ENCODE assay signal across 2 cellular contexts in genomic region chr12:124605150-124605549, GRCh38.
TF ChIP-seq lines count a peak whose summit lies in the region.

No MANE protein-coding gene starts in this region.

TF ChIP-seq in Ishikawa, 13 proteins besides CTCF, POLR2A, EP300 and RAD21:
- no peak for TF ChIP-seq MAX (IDR thresholded peaks at IDR 0.05)
- TF ChIP-seq YY1 (IDR thresholded peaks at IDR 0.05; ENCODE audit: low read depth), result peak; percentile 65

TF ChIP-seq in K562, 482 proteins besides CTCF, POLR2A, EP300 and RAD21:
- TF ChIP-seq SMC3 (conservative IDR thresholded peaks at IDR 0.05; ENCODE audit: insufficient read depth, low read depth, low read length) (0 out of 2 replicates have a peak, but pooled peaks have one; percentile 1), NBN (IDR thresholded peaks at IDR 0.05; ENCODE audit: low read depth) (no peak), YY1 (IDR thresholded peaks at IDR 0.05; ENCODE audit: borderline replicate concordance in 1 of 3, control insufficient read depth in 1 of 3, extremely low read depth in 1 of 3, insufficient read depth in 3 of 3, insufficient read length in 1 of 3, insufficient replicate concordance in 2 of 3, low read depth in 1 of 3, low read length in 2 of 3) (peak; percentile 36 to 96 (median 89)), ZBTB7A (IDR thresholded peaks at IDR 0.05; ENCODE audit: borderline replicate concordance, control insufficient read depth, low read depth, low read length) (0 out of 2 replicates have a peak, but pooled peaks have one; percentile 29), TFAP4 (CRISPR knock-in tag; IDR thresholded peaks at IDR 0.05; ENCODE audit: borderline replicate concordance) (peak; percentile 56; the same call in 1 of the 2 replicates), PRPF4 (IDR thresholded peaks at IDR 0.05; ENCODE audit: insufficient read depth, low read depth, low read length, poor library complexity, severe bottlenecking) (no peak), CBX3 (IDR thresholded peaks at IDR 0.05; ENCODE audit: borderline replicate concordance in 1 of 2, low read length in 2 of 2) (peak in 1 of 2 experiments; percentile 61; a peak in 1 of 3 replicates)
